ENCODE assay signal across 7 cellular contexts in genomic region chr10:35322636-35323035, GRCh38.
"Had no signal": no experiment of that assay in that cellular context is flagged by ENCODE, and none has a peak within 500 bp of the region (broad histone marks: within the 10 kb centered on the region; RNA-seq: fewer than 3 reads in every experiment).

No MANE protein-coding gene starts in this region.

- H3K27ac ChIP-seq: KMS-11 had no signal

- H3K9ac ChIP-seq: KMS-11 had no signal

- H3K4me2 ChIP-seq: KMS-11 had no signal

- H3K9me3 ChIP-seq: HAP-1 had no signal

- ATAC-seq: HCT116, HepG2 had no signal

- DNase-seq: GOT3, H7, KBM-7 had no signal

- H3K4me3 ChIP-seq: HAP-1 had no signal
